Comparison of ENCODE assay signal across 8 cellular contexts in the genomic region with DNA sequence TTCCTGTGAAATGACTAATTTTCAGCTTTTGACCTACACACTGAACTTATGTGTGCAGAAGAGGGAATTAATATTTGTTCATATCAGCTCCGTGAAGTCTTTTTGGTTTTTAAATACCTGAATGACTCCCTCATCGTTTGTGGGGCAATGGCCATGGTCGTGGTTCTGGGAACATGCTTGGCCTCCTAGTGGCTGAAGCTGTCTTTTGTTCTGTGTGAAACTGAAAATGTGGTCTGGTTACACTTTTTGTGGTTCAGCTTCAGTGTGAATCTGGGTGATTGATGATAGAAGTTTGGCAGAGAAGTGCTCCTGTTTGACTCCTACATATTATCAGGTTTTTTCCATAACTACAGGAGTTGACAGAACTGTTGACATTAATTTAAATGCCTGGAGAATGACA.
DNase-seq lines count a peak whose midpoint lies in the region; FAIRE-seq and TF ChIP-seq lines count a peak whose summit lies in the region.

No MANE protein-coding gene starts in this region.

- dilution Hi-C loops in keratinocyte (cut with MboI; ENCODE audit: extremely low pct_ligation_motif_present, low sequenced_read_pairs), result no loop called here

- peak; percentile 66 for FAIRE-seq in GM18507 (lab: Jason Lieb, UNC)
- FAIRE-seq in keratinocyte (lab: Jason Lieb, UNC), result peak; percentile 77

- H3K4me1 ChIP-seq in keratinocyte (ENCODE audit: control insufficient read depth, extremely low read depth, insufficient read depth, low read length) (peaks cover 17% of the 10 kb centered on the region), BE2C (no peaks in the 10 kb centered on the region)

- H3K27ac ChIP-seq in keratinocyte (ENCODE audit: control insufficient read depth, insufficient read depth, low read length), result no peak overlapping the region

- no peak overlapping the region for H3K4me2 ChIP-seq in keratinocyte (ENCODE audit: control insufficient read depth, extremely low read depth, insufficient read depth, low read depth, low read length)

- peaks cover 2% of the 10 kb centered on the region for H3K9me1 ChIP-seq in keratinocyte (ENCODE audit: control insufficient read depth, extremely low read depth, insufficient read depth, low read length)

- DNase-seq in GM18507 (ENCODE audit: extremely low spot score, insufficient read length, low read depth) (peak; percentile 7), HFF-Myc (ENCODE audit: extremely low read depth, low read depth) (no peak), MV-4-11 (lab: John Stamatoyannopoulos, UW) (peak; percentile 67), keratinocyte (ENCODE audit: low read depth, low spot score) (no peak), Ammon's horn (ENCODE audit: low spot score) (no peak), middle frontal gyrus (ENCODE audit: extremely low spot score, low spot score) (no peak), BE2C (no peak), epidermal melanocyte (ENCODE audit: insufficient read length, low spot score) (no peak)

- H3K36me3 ChIP-seq in keratinocyte (ENCODE audit: control insufficient read depth in 2 of 2, extremely low read depth in 1 of 2, insufficient read depth in 2 of 2, low read length in 2 of 2), result no peaks in the 10 kb centered on the region
- H3K36me3 ChIP-seq in BE2C, result no peaks in the 10 kb centered on the region

- TF ChIP-seq CTCF in HFF-Myc (IDR thresholded peaks at IDR 0.05; ENCODE audit: low read depth, low read length, missing control alignments) (peak; percentile 45), keratinocyte (optimal IDR thresholded peaks at IDR 0.05 in 1 of 3, IDR thresholded peaks at IDR 0.05 in 1 of 3, conservative IDR thresholded peaks at IDR 0.05 in 1 of 3; ENCODE audit: extremely low read depth in 1 of 3, insufficient read depth in 2 of 3, low read length in 3 of 3) (peak; percentile 52 to 65 (median 57)), BE2C (IDR thresholded peaks at IDR 0.05; ENCODE audit: low read depth, low read length) (no peak)

- H2AFZ ChIP-seq in keratinocyte (ENCODE audit: control insufficient read depth, low read length), result no peak overlapping the region

- H3K27me3 ChIP-seq in keratinocyte (ENCODE audit: control insufficient read depth, extremely low read depth, insufficient read depth, low read length), result no peaks in the 10 kb centered on the region
- H3K27me3 ChIP-seq in BE2C, result no peaks in the 10 kb centered on the region

- no peaks in the 10 kb centered on the region for H4K20me1 ChIP-seq in keratinocyte (ENCODE audit: control insufficient read depth, extremely low read depth, insufficient read depth, low read length)

- no peaks in the 10 kb centered on the region for H3K79me2 ChIP-seq in keratinocyte (ENCODE audit: control insufficient read depth, insufficient read depth, low read length)

- no peak overlapping the region for H3K4me3 ChIP-seq in HFF-Myc (replicated peaks; ENCODE audit: low read depth, low read length)
- H3K4me3 ChIP-seq in keratinocyte (ENCODE audit: control insufficient read depth in 2 of 3, extremely low read depth in 1 of 3, insufficient read depth in 2 of 3, low read depth in 1 of 3, low read length in 3 of 3), result no peak overlapping the region
- H3K4me3 ChIP-seq in BE2C (ENCODE audit: low read depth, low read length), result no peak overlapping the region

- no peaks in the 10 kb centered on the region for H3K9me3 ChIP-seq in keratinocyte (ENCODE audit: control insufficient read depth, low read depth, low read length)
- no peaks in the 10 kb centered on the region for H3K9me3 ChIP-seq in BE2C

- no peak overlapping the region for H3K9ac ChIP-seq in keratinocyte (ENCODE audit: control insufficient read depth, extremely low read depth, insufficient read depth, low read length)

Comparison
In these comparisons a context has a peak if more than half of its experiments do, and no peak if none do; other contexts are left out.
1. DNase-seq: peak in GM18507 (single experiment) and MV-4-11 (single experiment); none in HFF-Myc (single experiment), keratinocyte (single experiment), Ammon's horn (single experiment), middle frontal gyrus (single experiment), BE2C (single experiment) and epidermal melanocyte (single experiment).